In genomic region chr2:128309341-128310093, GRCh38 we compare ENCODE assay signal across 10 cellular contexts. TPM values are rescaled to one million over a fixed set of nuclear protein-coding genes. Genes with fewer than 3 reads are reported as not detected.
DNase-seq lines count a peak whose midpoint lies in the region; ATAC-seq and TF ChIP-seq lines count a peak whose summit lies in the region.
"Had no signal": no experiment of that assay in that cellular context is flagged by ENCODE, and none has a peak within 500 bp of the region (broad histone marks: within the 10 kb centered on the region; RNA-seq: fewer than 3 reads in every experiment).

No MANE protein-coding gene starts in this region.

- H3K27ac ChIP-seq in gastroesophageal sphincter: peak overlapping the region in 3 of 4 donors; percentile 26 to 66 (median 54)
- no peak overlapping the region for H3K27ac ChIP-seq in GM23338 (ENCODE audit: low read depth)
- H3K27ac ChIP-seq: thoracic aorta had no signal

- H3K36me3 Mint-ChIP-seq in GM23338 (ENCODE audit: low read depth): peaks cover 6% of the 10 kb centered on the region; the same call in 1 of the 3 replicates

- H3K36me3 ChIP-seq in gastroesophageal sphincter (peaks cover 0 to 5% of the 10 kb centered on the region in 2 donors), GM23338 (ENCODE audit: insufficient read depth) (no peaks in the 10 kb centered on the region)
- H3K36me3 ChIP-seq: thoracic aorta had no signal

- H3K4me2 ChIP-seq in GM23338: no peak overlapping the region

- H3K4me3 Mint-ChIP-seq in GM23338: no peak overlapping the region

- H3K27me3 ChIP-seq in gastroesophageal sphincter: no peaks in the 10 kb centered on the region
- H3K27me3 ChIP-seq in GM23338 (ENCODE audit: insufficient read depth): no peaks in the 10 kb centered on the region

- ATAC-seq in gastroesophageal sphincter (peak; percentile 43), GM18861 (IDR thresholded peaks at IDR 0.05; ENCODE audit: unreplicated experiment) (no peak), HG03342 (IDR thresholded peaks at IDR 0.05; ENCODE audit: unreplicated experiment) (no peak), GM23338 (no peak)

- H2AFZ ChIP-seq in GM23338: no peak overlapping the region

- peak; percentile 66 for DNase-seq in H4 (ENCODE audit: low spot score)
- DNase-seq in NCI-H69 (lab: John Stamatoyannopoulos, UW): peak; percentile 91
- peak; percentile 73 for DNase-seq in pons (ENCODE audit: low spot score)
- no peak for DNase-seq in D341Med (ENCODE audit: low spot score)
- DNase-seq in GM23338 (ENCODE audit: low spot score): no peak
- DNase-seq: effector CD8-positive, alpha-beta T cell had no signal

- H3K9me3 Mint-ChIP-seq in GM23338: no peaks in the 10 kb centered on the region

- H3K4me3 ChIP-seq in gastroesophageal sphincter (no peak overlapping the region), GM23338 (no peak overlapping the region)
- H3K4me3 ChIP-seq: thoracic aorta had no signal

- H3K4me1 Mint-ChIP-seq in GM23338: peaks cover 55% of the 10 kb centered on the region

- TF ChIP-seq CTCF in gastroesophageal sphincter (IDR thresholded peaks at IDR 0.05) (no peak), GM23338 (conservative IDR thresholded peaks at IDR 0.05; ENCODE audit: low read depth in 2 of 2) (no peak)

- no peak overlapping the region for H3K27ac Mint-ChIP-seq in GM23338

- no peak for TF ChIP-seq EP300 in gastroesophageal sphincter (IDR thresholded peaks at IDR 0.05)

- H4K20me1 ChIP-seq in GM23338 (replicated peaks; ENCODE audit: insufficient read depth): peaks cover 76% of the 10 kb centered on the region

- no peak for TF ChIP-seq POLR2A in gastroesophageal sphincter (IDR thresholded peaks at IDR 0.05)

- no CpG with 5 or more reads among the region's 18 CpGs for WGBS in gastroesophageal sphincter (ENCODE audit: low coverage in 1 of 2), 2 donors

- peaks cover 5 to 98% (median 50%) of the 10 kb centered on the region in 3 donors for H3K4me1 ChIP-seq in gastroesophageal sphincter
- peaks cover 29% of the 10 kb centered on the region for H3K4me1 ChIP-seq in GM23338 (ENCODE audit: insufficient read depth)

- peaks cover 100% of the 10 kb centered on the region for H3K79me2 ChIP-seq in GM23338 (replicated peaks; ENCODE audit: insufficient read depth)

- H3K9me3 ChIP-seq in gastroesophageal sphincter: no peaks in the 10 kb centered on the region
- H3K9me3 ChIP-seq: thoracic aorta had no signal

- H3K27me3 Mint-ChIP-seq in GM23338 (ENCODE audit: insufficient read depth, low read depth, poor library complexity): peaks cover 6% of the 10 kb centered on the region

- H3K9me2 ChIP-seq in GM23338 (ENCODE audit: insufficient read depth): no peaks in the 10 kb centered on the region

- no peaks in the 10 kb centered on the region for H3F3A ChIP-seq in GM23338 (replicated peaks; ENCODE audit: low read depth)

TF ChIP-seq in GM23338, 12 proteins besides CTCF, POLR2A, EP300 and RAD21 (continues in another document):
- no peak for TF ChIP-seq EZH2 (IDR thresholded peaks at IDR 0.05; ENCODE audit: low read depth, unreplicated experiment)
- no peak for TF ChIP-seq ETS1 (IDR thresholded peaks at IDR 0.05)
- TF ChIP-seq ZNF114 (CRISPR knock-in tag; IDR thresholded peaks at IDR 0.05): no peak
- no peak for TF ChIP-seq ZNF462 (CRISPR knock-in tag; IDR thresholded peaks at IDR 0.05)
- no peak for TF ChIP-seq STAT1 (IDR thresholded peaks at IDR 0.05; ENCODE audit: unreplicated experiment)
- no peak for TF ChIP-seq EZH2phosphoT487 (IDR thresholded peaks at IDR 0.05; ENCODE audit: unreplicated experiment)
- TF ChIP-seq NANOG (IDR thresholded peaks at IDR 0.05; ENCODE audit: borderline replicate concordance): no peak
- TF ChIP-seq POLR2AphosphoS5 (IDR thresholded peaks at IDR 0.05; ENCODE audit: low read depth): no peak
- no peak for TF ChIP-seq CREB1 (CRISPR knock-in tag; IDR thresholded peaks at IDR 0.05; ENCODE audit: low read depth)

RNA-seq across cellular contexts. Expression of gene HS6ST1, which starts 9.2 kb away (rescaled TPM):
- 20.3 and 25.3 TPM in 2 replicates for total RNA-seq in H4 (2014; rRNA removed; shearing (Covaris generic))
- total RNA-seq in gastroesophageal sphincter: 10 to 100 TPM; 20.5 to 43.6 (median 32.1) TPM
- 76.4 and 106 TPM in 2 replicates for total RNA-seq in GM23338 (2014; rRNA removed; shearing (Covaris generic))
- 21.1 and 22.5 TPM in 2 replicates for polyA plus RNA-seq in GM23338 (2016; fragmentation: Nextera tagmentation; extraction: Ambion mirVana)

Comparison
In these comparisons a context has a peak if more than half of its experiments do, and no peak if none do; other contexts are left out.
1. DNase-seq: peak in H4 (single experiment), NCI-H69 (single experiment) and pons (single experiment); none in D341Med (single experiment) and GM23338 (single experiment).